ENCODE assay signal across 1 cellular context in the genomic region with DNA sequence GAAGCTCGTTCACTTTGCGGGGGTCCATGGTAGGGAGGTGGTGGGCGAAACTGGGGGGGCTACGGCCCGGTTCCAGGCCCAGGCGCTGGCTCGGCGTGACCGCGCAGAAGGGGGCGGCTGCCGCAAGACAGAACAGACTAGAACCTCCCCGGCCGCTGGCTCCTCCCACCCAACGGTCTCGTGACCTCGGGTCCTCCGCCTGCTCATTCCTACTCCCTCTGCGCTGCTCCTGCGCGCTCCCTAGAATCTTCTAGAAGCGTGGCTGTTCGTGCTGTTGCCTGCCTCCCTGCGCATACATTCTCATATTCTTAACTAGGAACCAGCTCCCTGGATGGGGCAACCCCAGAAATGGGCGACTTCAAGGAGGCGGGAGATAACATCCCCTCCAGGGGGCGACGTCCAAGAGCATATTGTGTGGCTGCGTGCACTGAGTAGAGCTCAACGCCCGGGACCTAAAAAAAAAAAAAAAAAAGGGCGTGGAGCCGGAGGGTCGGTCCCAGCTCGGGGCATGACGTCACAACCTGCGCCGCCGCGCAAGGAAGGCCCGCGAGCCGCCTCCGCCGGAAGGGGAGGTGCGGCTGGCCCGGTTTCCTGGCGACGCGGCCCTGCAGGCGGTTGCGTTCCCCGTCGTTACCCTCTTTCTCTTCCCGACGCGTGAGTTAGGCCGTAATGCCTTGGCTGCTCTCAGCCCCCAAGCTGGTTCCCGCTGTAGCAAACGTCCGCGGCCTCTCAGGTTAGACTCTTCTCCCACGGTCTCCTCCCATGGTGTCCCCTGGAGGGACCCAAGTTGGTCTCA.
TF ChIP-seq lines count a peak whose summit lies in the region.

Gene ST13 (minus strand): TSS at position 127 of the 796 bp plus-strand sequence. CDS start 99 bp downstream, at position 28.
Gene XPNPEP3 (plus strand): TSS at position 636 of the 796 bp plus-strand sequence. CDS start 34 bp downstream, at position 670.

TF ChIP-seq in HepG2, 621 proteins besides CTCF, POLR2A, EP300 and RAD21 (continued from another document and continues in another):
- TF ChIP-seq ZNF770 (CRISPR knock-in tag; IDR thresholded peaks at IDR 0.05) = no peak
- TF ChIP-seq, protein P1, sequence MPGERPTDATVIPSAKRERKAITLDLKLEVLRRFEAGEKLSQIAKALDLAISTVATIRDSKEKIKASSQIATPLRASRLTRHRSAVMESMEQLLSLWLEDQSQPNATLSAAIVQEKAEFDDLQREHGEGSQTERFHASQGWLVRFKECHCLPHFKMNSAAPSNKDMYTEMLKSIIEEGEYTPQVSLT (CRISPR knock-in tag; IDR thresholded peaks at IDR 0.05; ENCODE audit: borderline replicate concordance, low read depth) = no peak
- no peak; the same call in 1 of the 2 replicates for TF ChIP-seq JUNB (CRISPR knock-in tag; IDR thresholded peaks at IDR 0.05; ENCODE audit: borderline replicate concordance)
- TF ChIP-seq ZNF333 (CRISPR knock-in tag; IDR thresholded peaks at IDR 0.05; ENCODE audit: borderline replicate concordance) = no peak
- no peak for TF ChIP-seq ZNF101 (CRISPR knock-in tag; IDR thresholded peaks at IDR 0.05; ENCODE audit: borderline replicate concordance, low read depth)
- TF ChIP-seq HMG20B (CRISPR knock-in tag; conservative IDR thresholded peaks at IDR 0.05) = peak; percentile 10; the same call in 1 of the 2 replicates
- no peak for TF ChIP-seq CEBPB (IDR thresholded peaks at IDR 0.05; ENCODE audit: borderline replicate concordance, low read depth, low read length)
- TF ChIP-seq MAFF (IDR thresholded peaks at IDR 0.05; ENCODE audit: low read depth, low read length) = no peak
- TF ChIP-seq, protein P2, sequence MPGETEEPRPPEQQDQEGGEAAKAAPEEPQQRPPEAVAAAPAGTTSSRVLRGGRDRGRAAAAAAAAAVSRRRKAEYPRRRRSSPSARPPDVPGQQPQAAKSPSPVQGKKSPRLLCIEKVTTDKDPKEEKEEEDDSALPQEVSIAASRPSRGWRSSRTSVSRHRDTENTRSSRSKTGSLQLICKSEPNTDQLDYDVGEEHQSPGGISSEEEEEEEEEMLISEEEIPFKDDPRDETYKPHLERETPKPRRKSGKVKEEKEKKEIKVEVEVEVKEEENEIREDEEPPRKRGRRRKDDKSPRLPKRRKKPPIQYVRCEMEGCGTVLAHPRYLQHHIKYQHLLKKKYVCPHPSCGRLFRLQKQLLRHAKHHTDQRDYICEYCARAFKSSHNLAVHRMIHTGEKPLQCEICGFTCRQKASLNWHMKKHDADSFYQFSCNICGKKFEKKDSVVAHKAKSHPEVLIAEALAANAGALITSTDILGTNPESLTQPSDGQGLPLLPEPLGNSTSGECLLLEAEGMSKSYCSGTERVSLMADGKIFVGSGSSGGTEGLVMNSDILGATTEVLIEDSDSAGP (CRISPR knock-in tag; IDR thresholded peaks at IDR 0.05; ENCODE audit: borderline replicate concordance) = peak; percentile 84; the same call in 1 of the 2 replicates
- TF ChIP-seq KDM6A (CRISPR knock-in tag; IDR thresholded peaks at IDR 0.05; ENCODE audit: low read depth) = no peak
- TF ChIP-seq ZNF737 (CRISPR knock-in tag; IDR thresholded peaks at IDR 0.05; ENCODE audit: borderline replicate concordance) = no peak
- peak; percentile 98 for TF ChIP-seq CREM (IDR thresholded peaks at IDR 0.05)
- peak; percentile 68 for TF ChIP-seq CREM (CRISPR knock-in tag; IDR thresholded peaks at IDR 0.05)
- TF ChIP-seq ZNF567 (CRISPR knock-in tag; IDR thresholded peaks at IDR 0.05; ENCODE audit: borderline replicate concordance) = no peak
- peak; percentile 96 for TF ChIP-seq HNRNPLL (IDR thresholded peaks at IDR 0.05; ENCODE audit: low read depth, low read length, poor library complexity, severe bottlenecking)
- no peak for TF ChIP-seq GZF1 (CRISPR knock-in tag; IDR thresholded peaks at IDR 0.05)
- TF ChIP-seq HMG20A (CRISPR knock-in tag; IDR thresholded peaks at IDR 0.05; ENCODE audit: borderline replicate concordance) = peak; percentile 9; the same call in 1 of the 2 replicates
- no peak for TF ChIP-seq ZNF354B (CRISPR knock-in tag; IDR thresholded peaks at IDR 0.05)
- TF ChIP-seq JUND (CRISPR knock-in tag; IDR thresholded peaks at IDR 0.05) = no peak
- TF ChIP-seq RERE (CRISPR knock-in tag; IDR thresholded peaks at IDR 0.05; ENCODE audit: low read depth) = 0 out of 2 replicates have a peak, but pooled peaks have one; percentile 10
- peak; percentile 29; the same call in 1 of the 2 replicates for TF ChIP-seq MYNN (CRISPR knock-in tag; IDR thresholded peaks at IDR 0.05; ENCODE audit: low read depth)
- no peak; the same call in 1 of the 2 replicates for TF ChIP-seq ZBTB4 (CRISPR knock-in tag; IDR thresholded peaks at IDR 0.05; ENCODE audit: borderline replicate concordance)
- no peak for TF ChIP-seq ZNF383 (CRISPR knock-in tag; IDR thresholded peaks at IDR 0.05; ENCODE audit: borderline replicate concordance)
- TF ChIP-seq GLI4 (CRISPR knock-in tag; IDR thresholded peaks at IDR 0.05; ENCODE audit: borderline replicate concordance) = no peak
- no peak for TF ChIP-seq NKX3-1 (CRISPR knock-in tag; IDR thresholded peaks at IDR 0.05)
- peak; percentile 70; the same call in 1 of the 2 replicates for TF ChIP-seq TGIF2 (CRISPR knock-in tag; IDR thresholded peaks at IDR 0.05)
- no peak for TF ChIP-seq U2AF2 (IDR thresholded peaks at IDR 0.05; ENCODE audit: low read depth, low read length)
- TF ChIP-seq NFE2L1 (CRISPR knock-in tag; IDR thresholded peaks at IDR 0.05; ENCODE audit: borderline replicate concordance) = no peak
- 0 out of 2 replicates have a peak, but pooled peaks have one; percentile 44 for TF ChIP-seq IRF1 (CRISPR knock-in tag; IDR thresholded peaks at IDR 0.05; ENCODE audit: low read depth)
- no peak for TF ChIP-seq AKAP8 (CRISPR knock-in tag; IDR thresholded peaks at IDR 0.05)
- 0 out of 2 replicates have a peak, but pooled peaks have one; percentile 47 for TF ChIP-seq ZFAT (CRISPR knock-in tag; conservative IDR thresholded peaks at IDR 0.05)
- TF ChIP-seq ZNF558 (CRISPR knock-in tag; IDR thresholded peaks at IDR 0.05; ENCODE audit: borderline replicate concordance) = peak; percentile 30; the same call in 1 of the 2 replicates
- peak; percentile 88 for TF ChIP-seq ZNF772 (CRISPR knock-in tag; IDR thresholded peaks at IDR 0.05)
- TF ChIP-seq ATF2 (CRISPR knock-in tag; IDR thresholded peaks at IDR 0.05) = no peak; the same call in none of the 2 replicates
- 0 out of 2 replicates have a peak, but pooled peaks have one; percentile 58 for TF ChIP-seq ZNF773 (CRISPR knock-in tag; IDR thresholded peaks at IDR 0.05; ENCODE audit: borderline replicate concordance)
- peak; percentile 90 for TF ChIP-seq NAIF1 (CRISPR knock-in tag; IDR thresholded peaks at IDR 0.05; ENCODE audit: borderline replicate concordance)
- TF ChIP-seq MATR3 (CRISPR knock-in tag; IDR thresholded peaks at IDR 0.05) = no peak
- peak; percentile 63; the same call in 1 of the 2 replicates for TF ChIP-seq ARNT2 (CRISPR knock-in tag; IDR thresholded peaks at IDR 0.05; ENCODE audit: low read depth)
- no peak for TF ChIP-seq ZNF513 (CRISPR knock-in tag; conservative IDR thresholded peaks at IDR 0.05)
- peak; percentile 91; the same call in 1 of the 2 replicates for TF ChIP-seq SPEN (CRISPR knock-in tag; IDR thresholded peaks at IDR 0.05; ENCODE audit: low read depth)
- no peak for TF ChIP-seq ZBTB42 (CRISPR knock-in tag; IDR thresholded peaks at IDR 0.05)
- peak; percentile 90; the same call in 1 of the 2 replicates for TF ChIP-seq SIN3A (IDR thresholded peaks at IDR 0.05; ENCODE audit: borderline replicate concordance, low read depth, low read length)
